ENCODE assay signal across 8 cellular contexts in genomic region chr9:137044502-137045177, GRCh38. TPM values are rescaled to one million over a fixed set of nuclear protein-coding genes. Genes with fewer than 3 reads are reported as not detected.
DNase-seq lines count a peak whose midpoint lies in the region; ATAC-seq and TF ChIP-seq lines count a peak whose summit lies in the region.

No MANE protein-coding gene starts in this region.

- H3K36me3 ChIP-seq in gastroesophageal sphincter (peaks cover 0 to 32% of the 10 kb centered on the region in 2 donors), gastrocnemius medialis (peaks cover 0 to 10% of the 10 kb centered on the region in 2 donors)

- no peak for TF ChIP-seq POLR2A in gastroesophageal sphincter (IDR thresholded peaks at IDR 0.05)
- TF ChIP-seq POLR2A in gastrocnemius medialis (IDR thresholded peaks at IDR 0.05): no peak

- H3K9me3 ChIP-seq in gastroesophageal sphincter (no peaks in the 10 kb centered on the region), gastrocnemius medialis (no peaks in the 10 kb centered on the region)

- POLR2A ChIA-PET in RWPE1 (lab: Yijun Ruan, JAX; ENCODE audit: low non-redundant PET): no interaction called here

- TF ChIP-seq CTCF in RWPE1 (conservative IDR thresholded peaks at IDR 0.05; ENCODE audit: low read depth): no peak
- TF ChIP-seq CTCF in gastroesophageal sphincter (IDR thresholded peaks at IDR 0.05): no peak
- TF ChIP-seq CTCF in gastrocnemius medialis (IDR thresholded peaks at IDR 0.05 in 4 of 5, conservative IDR thresholded peaks at IDR 0.05 in 1 of 5): no peak

- no peak for TF ChIP-seq EP300 in gastroesophageal sphincter (IDR thresholded peaks at IDR 0.05)

- H3K4me3 ChIP-seq in gastroesophageal sphincter (peak overlapping the region; percentile 45 to 73), gastrocnemius medialis (peak overlapping the region; percentile 57 to 64 (median 60))

- H3K27ac ChIP-seq in RWPE1 (peak overlapping the region; percentile 48), gastroesophageal sphincter (peak overlapping the region in 3 of 4 donors; percentile 78 to 83 (median 81)), gastrocnemius medialis (peak overlapping the region in 3 of 4 donors; percentile 65 to 68 (median 67))

- H3K27me3 ChIP-seq in gastroesophageal sphincter (peaks cover 31% of the 10 kb centered on the region), gastrocnemius medialis (peaks cover 18 to 32% (median 25%) of the 10 kb centered on the region in 3 donors)

- intact Hi-C loops in gastrocnemius medialis (cut with DNase I; ENCODE audit: low total_unique reads): no loop called here

- peak; percentile 29 for DNase-seq in NCI-H2227 (lab: John Stamatoyannopoulos, UW; ENCODE audit: unreplicated experiment)
- no peak for DNase-seq in NCI-H2227 treated with DMSO at 0.1 percent for 48 hours (lab: John Stamatoyannopoulos, UW)
- DNase-seq in RWPE1 (ENCODE audit: low spot score): no peak
- DNase-seq in gastrocnemius medialis: no peak
- no peak for DNase-seq in GM19238 (ENCODE audit: insufficient read length, low spot score)
- no peak for DNase-seq in globus pallidus (ENCODE audit: low spot score)
- DNase-seq in activated CD4-positive, alpha-beta T cell treated with anti-CD3 and anti-CD28 coated beads, Interleukin-2, amount 50 U/mL, for 1 hour: no peak

- in situ Hi-C loops in gastrocnemius medialis (cut with MboI; ENCODE audit: low sequenced_read_pairs in 4 of 4): no loop called here

- CTCF ChIA-PET in RWPE1 (lab: Yijun Ruan, JAX): interaction anchor here (0.7 to 3.2 kb wide), 7 partner anchors 10 to 94 kb away, joined by 3 to 28 read pairs (median 10); partner anchors contain the start of gene ABCA2

- H3K4me1 ChIP-seq in gastroesophageal sphincter (peaks cover 0 to 53% (median 12%) of the 10 kb centered on the region in 3 donors), gastrocnemius medialis (peaks cover 5 to 34% of the 10 kb centered on the region in 2 donors)

- ATAC-seq in gastroesophageal sphincter: peak; percentile 29
- ATAC-seq in gastrocnemius medialis: no peak

- WGBS in gastroesophageal sphincter (ENCODE audit: low coverage in 1 of 2), 2 donors: no CpG with 5 or more reads among the region's 18 CpGs

RNA-seq across cellular contexts. Expression of gene NPDC1, which starts 1.3 kb away (rescaled TPM):
- total RNA-seq in gastroesophageal sphincter (10 to 100 TPM; 50.4 to 69.9 (median 59.5) TPM), gastrocnemius medialis (10 to 100 TPM; 11.3 to 22.3 (median 19.0) TPM)

RNA-seq across cellular contexts. Expression of gene ENTPD2, which starts 9.2 kb away (rescaled TPM):
- total RNA-seq in gastroesophageal sphincter: 1 to 10 TPM in 1 of 4 donors, under 1 TPM in 1, not detected in 2; 0.58 to 1.6 TPM
- under 1 TPM in 2 of 4 donors, not detected in 2; 0.22 to 0.55 TPM for total RNA-seq in gastrocnemius medialis

RNA-seq across cellular contexts. Expression of gene FUT7, which starts 12.8 kb away (rescaled TPM):
- total RNA-seq in gastroesophageal sphincter: under 1 TPM in 1 of 4 donors, not detected in 3; 0.20 TPM
- not detected for total RNA-seq in gastrocnemius medialis

RNA-seq across cellular contexts. Expression of gene ABCA2, which starts 16.6 kb away (rescaled TPM):
- total RNA-seq in gastroesophageal sphincter (10 to 100 TPM; 13.5 to 24.3 (median 19.3) TPM), gastrocnemius medialis (10 to 100 TPM; 14.1 to 20.0 (median 16.7) TPM)

RNA-seq across cellular contexts. Expression of gene SAPCD2, which starts 25.7 kb away (rescaled TPM):
- total RNA-seq in gastroesophageal sphincter (1 to 10 TPM in 1 of 4 donors, under 1 TPM in 3; 0.13 to 1.3 (median 0.19) TPM), gastrocnemius medialis (under 1 TPM in 3 of 4 donors, not detected in 1; 0.16 to 0.24 (median 0.17) TPM)
